In genomic region chr17:73231841-73232586, GRCh38 we compare ENCODE assay signal across 8 cellular contexts. TPM values are rescaled to one million over a fixed set of nuclear protein-coding genes. Genes with fewer than 3 reads are reported as not detected.
DNase-seq lines count a peak whose midpoint lies in the region; TF ChIP-seq lines count a peak whose summit lies in the region.

No MANE protein-coding gene starts in this region.

- peak overlapping the region; percentile 96 for H3K9ac ChIP-seq in ES-I3 (ENCODE audit: low read depth, low read length)

- DNase-seq in H7 (peak; percentile 98), M059J (ENCODE audit: low read depth) (peak; percentile 91), fibroblast of the conjunctiva (ENCODE audit: low read depth) (peak; percentile 91), nephron progenitor cell (peak; percentile 98)
- peak; percentile 99 for DNase-seq in activated effector memory CD4-positive, alpha-beta T cell treated with anti-CD3 and anti-CD28 coated beads, Interleukin-2, amount 50 U/mL, for 16 hours

- peaks cover 65% of the 10 kb centered on the region for H3K4me1 Mint-ChIP-seq in nephron progenitor cell
- H3K4me1 Mint-ChIP-seq in stimulated activated naive CD8-positive, alpha-beta T cell treated with anti-CD3 and anti-CD28 coated beads, Interleukin-15, Interleukin-2, amounts not matched to agents 100 ng/mL and 50 ng/mL, for 24 hours (ENCODE audit: low read depth): peaks cover 68% of the 10 kb centered on the region

- no peaks in the 10 kb centered on the region for H3K9me3 Mint-ChIP-seq in nephron progenitor cell
- no peaks in the 10 kb centered on the region for H3K9me3 Mint-ChIP-seq in stimulated activated naive CD8-positive, alpha-beta T cell treated with anti-CD3 and anti-CD28 coated beads, Interleukin-15, Interleukin-2, amounts not matched to agents 100 ng/mL and 50 ng/mL, for 24 hours

- peak; percentile 87 for TF ChIP-seq POLR2A in Raji (IDR thresholded peaks at IDR 0.05; ENCODE audit: insufficient read depth, low read depth, low read length)

- H3K4me1 ChIP-seq in ES-I3 (ENCODE audit: insufficient read depth, low read length): peaks cover 26% of the 10 kb centered on the region

- peak overlapping the region; percentile 100 for H3K27ac Mint-ChIP-seq in nephron progenitor cell
- H3K27ac Mint-ChIP-seq in stimulated activated naive CD8-positive, alpha-beta T cell treated with anti-CD3 and anti-CD28 coated beads, Interleukin-15, Interleukin-2, amounts not matched to agents 100 ng/mL and 50 ng/mL, for 24 hours: peak overlapping the region; percentile 98

- H3K4me3 Mint-ChIP-seq in nephron progenitor cell: peak overlapping the region; percentile 96
- peak overlapping the region; percentile 97 for H3K4me3 Mint-ChIP-seq in stimulated activated naive CD8-positive, alpha-beta T cell treated with anti-CD3 and anti-CD28 coated beads, Interleukin-15, Interleukin-2, amounts not matched to agents 100 ng/mL and 50 ng/mL, for 24 hours

- no peaks in the 10 kb centered on the region for H3K27me3 Mint-ChIP-seq in nephron progenitor cell (ENCODE audit: low read depth, poor library complexity)
- H3K27me3 Mint-ChIP-seq in stimulated activated naive CD8-positive, alpha-beta T cell treated with anti-CD3 and anti-CD28 coated beads, Interleukin-15, Interleukin-2, amounts not matched to agents 100 ng/mL and 50 ng/mL, for 24 hours: no peaks in the 10 kb centered on the region

- H3K4me3 ChIP-seq in H7 (ENCODE audit: insufficient read depth, low read depth, low read length): peak overlapping the region; percentile 91

- peaks cover 23% of the 10 kb centered on the region for H3K36me3 Mint-ChIP-seq in nephron progenitor cell (ENCODE audit: low read depth)
- peaks cover 28% of the 10 kb centered on the region for H3K36me3 Mint-ChIP-seq in stimulated activated naive CD8-positive, alpha-beta T cell treated with anti-CD3 and anti-CD28 coated beads, Interleukin-15, Interleukin-2, amounts not matched to agents 100 ng/mL and 50 ng/mL, for 24 hours (ENCODE audit: low read depth)

- H3K36me3 ChIP-seq in ES-I3 (ENCODE audit: insufficient read depth, low read length) (peaks cover 10% of the 10 kb centered on the region), H7 (replicated peaks; ENCODE audit: control insufficient read depth, insufficient read depth, low read length) (peaks cover 6% of the 10 kb centered on the region)

- no peaks in the 10 kb centered on the region for H3K9me3 ChIP-seq in ES-I3 (ENCODE audit: control insufficient read depth, insufficient read depth, low read length)

- no peak for TF ChIP-seq CTCF in nephron progenitor cell (IDR thresholded peaks at IDR 0.05)

- H3K27me3 ChIP-seq in H7 (ENCODE audit: control insufficient read depth, insufficient read depth, low read length): no peaks in the 10 kb centered on the region

RNA-seq across cellular contexts. Expression of gene CPSF4L, which starts 29.7 kb away (rescaled TPM):
- total RNA-seq in H7 (2014; rRNA removed; shearing (Covaris generic)): not detected in 2 replicates
- total RNA-seq in M059J (2014; rRNA removed; shearing (Covaris generic)): not detected in 2 replicates

RNA-seq across cellular contexts. Expression of gene COG1, which starts 39.2 kb away (rescaled TPM):
- total RNA-seq in H7 (2014; rRNA removed; shearing (Covaris generic)): 12.9 and 20.4 TPM in 2 replicates
- total RNA-seq in M059J (2014; rRNA removed; shearing (Covaris generic)): 21.6 and 22.4 TPM in 2 replicates

Comparison
In these comparisons a context has a peak if more than half of its experiments do, and no peak if none do; other contexts are left out.
1. Peak in every context shown above with its lines: DNase-seq and H3K4me3 ChIP-seq.